In genomic region chr17:3594976-3595375, GRCh38 we compare ENCODE assay signal across 11 cellular contexts.
"Had no signal": no experiment of that assay in that cellular context is flagged by ENCODE, and none has a peak within 500 bp of the region (broad histone marks: within the 10 kb centered on the region; RNA-seq: fewer than 3 reads in every experiment).

No MANE protein-coding gene starts in this region.

- H3K27me3 ChIP-seq: left lung, suprapubic skin, upper lobe of left lung had no signal

- H3K9me3 ChIP-seq: left lung, suprapubic skin, upper lobe of left lung had no signal

- H3K4me3 ChIP-seq: left lung, skin epidermis, suprapubic skin, upper lobe of left lung had no signal

- H3K4me1 ChIP-seq: left lung, suprapubic skin, upper lobe of left lung had no signal

- H3K27ac ChIP-seq: left lung, skin epidermis, suprapubic skin, upper lobe of left lung, VCaP had no signal

- DNase-seq: activated CD4-positive, alpha-beta T cell treated with anti-CD3 and anti-CD28 coated beads for 1 hour; activated CD4-positive, alpha-beta T cell treated with anti-CD3 and anti-CD28 coated beads, Interleukin-2, amount 50 U/mL, for 48 hours; activated naive CD4-positive, alpha-beta T cell treated with anti-CD3 and anti-CD28 coated beads, Interleukin-2, amount 10 ng/mL, durations not matched to agents 7 days and 5 days; activated T-cell treated with anti-CD3 and anti-CD28 coated beads, Interleukin-2, amount 50 U/mL, for 24 hours; effector memory CD4-positive, alpha-beta T cell; foreskin melanocyte; left lung; upper lobe of left lung had no signal
